In the genomic region with DNA sequence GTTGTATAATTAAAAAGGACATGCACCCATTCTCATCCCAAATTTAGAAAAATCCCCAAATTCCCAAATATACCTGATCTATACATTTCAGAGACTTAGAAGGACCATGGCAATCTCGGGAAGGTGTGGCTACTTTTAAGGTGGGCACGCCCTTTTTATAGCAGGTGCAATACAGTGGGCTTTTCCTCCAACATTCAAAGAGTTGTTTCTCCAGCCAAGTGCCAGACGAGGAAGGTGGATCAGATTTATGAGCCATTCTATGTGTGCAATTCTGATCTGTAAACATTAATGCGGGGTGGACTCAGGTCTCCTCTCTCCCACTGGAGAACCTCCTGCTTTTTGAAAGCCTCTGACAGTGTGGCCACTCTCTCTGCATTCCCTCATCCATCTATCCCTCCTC, we compare ENCODE assay signal across 25 cellular contexts. TPM values are rescaled to one million over a fixed set of nuclear protein-coding genes. Genes with fewer than 3 reads are reported as not detected.
DNase-seq lines count a peak whose midpoint lies in the region; ATAC-seq and FAIRE-seq lines count a peak whose summit lies in the region.
"Had no signal": no experiment of that assay in that cellular context is flagged by ENCODE, and none has a peak within 500 bp of the region (broad histone marks: within the 10 kb centered on the region; RNA-seq: fewer than 3 reads in every experiment).

No MANE protein-coding gene starts in this region.

- no peaks in the 10 kb centered on the region for H3K9me3 Mint-ChIP-seq in CD4-positive, CD25-positive, alpha-beta regulatory T cell
- H3K9me3 Mint-ChIP-seq in central memory CD8-positive, alpha-beta T cell, result no peaks in the 10 kb centered on the region
- H3K9me3 Mint-ChIP-seq: CD8-positive, alpha-beta T cell; HFFc6 had no signal

- WGBS in small intestine, 3 donors, result 16 to 61% (median 43%) methylated on average over 4 of the region's 4 CpGs

- no peak for ATAC-seq in CD4-positive, CD25-positive, alpha-beta regulatory T cell (ENCODE audit: low read depth in 2 of 2)
- no peak for ATAC-seq in central memory CD8-positive, alpha-beta T cell (replicated peaks; ENCODE audit: extremely low read depth, poor library complexity, severe bottlenecking)
- ATAC-seq in HG02973 (IDR thresholded peaks at IDR 0.05; ENCODE audit: unreplicated experiment), result no peak
- ATAC-seq: CD8-positive, alpha-beta T cell; HCT116; K562 had no signal

- H3K27ac Mint-ChIP-seq in CD4-positive, CD25-positive, alpha-beta regulatory T cell, result peak overlapping the region in 2 of 3 donors; percentile 48 to 81
- H3K27ac Mint-ChIP-seq in central memory CD8-positive, alpha-beta T cell (ENCODE audit: low read depth), result peak overlapping the region; percentile 44
- H3K27ac Mint-ChIP-seq: HFFc6 had no signal

- no peaks in the 10 kb centered on the region for H3K27me3 Mint-ChIP-seq in CD4-positive, CD25-positive, alpha-beta regulatory T cell
- H3K27me3 Mint-ChIP-seq in central memory CD8-positive, alpha-beta T cell, result no peaks in the 10 kb centered on the region

- peaks cover 14 to 35% (median 17%) of the 10 kb centered on the region in 4 donors for H3K4me1 Mint-ChIP-seq in CD4-positive, CD25-positive, alpha-beta regulatory T cell
- peaks cover 22% of the 10 kb centered on the region for H3K4me1 Mint-ChIP-seq in central memory CD8-positive, alpha-beta T cell

- H3K4me1 ChIP-seq in CD4-positive, CD25-positive, alpha-beta regulatory T cell (ENCODE audit: control insufficient read depth, insufficient read depth, low read length, poor library complexity, severe bottlenecking), result no peaks in the 10 kb centered on the region
- peaks cover 32% of the 10 kb centered on the region for H3K4me1 ChIP-seq in SJCRH30
- no peaks in the 10 kb centered on the region for H3K4me1 ChIP-seq in small intestine (ENCODE audit: control insufficient read depth in 2 of 2, insufficient read depth in 1 of 2, low read depth in 1 of 2, low read length in 1 of 2)
- H3K4me1 ChIP-seq: BE2C had no signal

- no peaks in the 10 kb centered on the region for H3K9me3 ChIP-seq in CD4-positive, CD25-positive, alpha-beta regulatory T cell (ENCODE audit: control insufficient read depth in 2 of 2, low read length in 2 of 2)
- H3K9me3 ChIP-seq in SJCRH30 (replicated peaks), result no peaks in the 10 kb centered on the region
- no peaks in the 10 kb centered on the region for H3K9me3 ChIP-seq in small intestine (ENCODE audit: control insufficient read depth, low read depth)
- H3K9me3 ChIP-seq: BE2C had no signal

- H3K36me3 ChIP-seq in CD4-positive, CD25-positive, alpha-beta regulatory T cell (ENCODE audit: control insufficient read depth, insufficient read depth, low read length), result no peaks in the 10 kb centered on the region
- H3K36me3 ChIP-seq in SJCRH30 (no peaks in the 10 kb centered on the region), small intestine (ENCODE audit: control insufficient read depth in 2 of 2, insufficient read depth in 2 of 2, low read length in 2 of 2) (no peaks in the 10 kb centered on the region)
- H3K36me3 ChIP-seq: BE2C had no signal

- H3K36me3 Mint-ChIP-seq in CD4-positive, CD25-positive, alpha-beta regulatory T cell, result peaks cover 19% of the 10 kb centered on the region
- H3K36me3 Mint-ChIP-seq in central memory CD8-positive, alpha-beta T cell (ENCODE audit: insufficient read depth), result peaks cover 18% of the 10 kb centered on the region

- H3K4me3 ChIP-seq in CD4-positive, CD25-positive, alpha-beta regulatory T cell (ENCODE audit: low read depth, low read length), result no peak overlapping the region
- H3K4me3 ChIP-seq in SJCRH30 (no peak overlapping the region), small intestine (ENCODE audit: low read depth in 1 of 2, low read length in 2 of 2) (no peak overlapping the region)
- H3K4me3 ChIP-seq: K562 had no signal

- H3K27ac ChIP-seq in CD4-positive, CD25-positive, alpha-beta regulatory T cell (ENCODE audit: insufficient read depth, low read length, poor library complexity, severe bottlenecking), result no peak overlapping the region
- H3K27ac ChIP-seq in SJCRH30 (peak overlapping the region; percentile 90), small intestine (ENCODE audit: low read depth in 1 of 2, low read length in 1 of 2) (no peak overlapping the region)
- H3K27ac ChIP-seq: C4-2B had no signal

- H3K4me3 Mint-ChIP-seq in CD4-positive, CD25-positive, alpha-beta regulatory T cell, result no peak overlapping the region
- peak overlapping the region; percentile 29 for H3K4me3 Mint-ChIP-seq in central memory CD8-positive, alpha-beta T cell
- H3K4me3 Mint-ChIP-seq: CD8-positive, alpha-beta T cell; HFFc6 had no signal

- FAIRE-seq in small intestine (lab: Jason Lieb, UNC), result no peak
- FAIRE-seq: A204.1, G401.6, GM12891, GM18507, HTR-8/SVneo, K562 had no signal

- DNase-seq in CD4-positive, CD25-positive, alpha-beta regulatory T cell, result no peak
- DNase-seq in SJCRH30 (no peak), small intestine (peak; percentile 12), DMS79 (lab: John Stamatoyannopoulos, UW) (no peak), NCI-H128 (lab: John Stamatoyannopoulos, UW; ENCODE audit: unreplicated experiment) (no peak)
- DNase-seq in central memory CD8-positive, alpha-beta T cell (ENCODE audit: low spot score in 2 of 2), result no peak
- DNase-seq: ACHN; BE2C; Calu3; CD8-positive, alpha-beta T cell; DND-41; EL; GOT3; H7; HFFc6; IMR-90 had no signal

- no peaks in the 10 kb centered on the region for H3K27me3 ChIP-seq in CD4-positive, CD25-positive, alpha-beta regulatory T cell (ENCODE audit: control insufficient read depth, insufficient read depth, low read length)
- no peaks in the 10 kb centered on the region for H3K27me3 ChIP-seq in SJCRH30
- no peaks in the 10 kb centered on the region for H3K27me3 ChIP-seq in small intestine (ENCODE audit: control insufficient read depth in 2 of 2, insufficient read depth in 2 of 2, low read length in 2 of 2)
- H3K27me3 ChIP-seq: BE2C had no signal

RNA-seq across cellular contexts. Expression of a gene that starts 33.8 kb away (rescaled TPM):
- total RNA-seq in CD4-positive, CD25-positive, alpha-beta regulatory T cell, result 103 TPM
- polyA plus RNA-seq in CD4-positive, CD25-positive, alpha-beta regulatory T cell, result 10 to 100 TPM; 47.5 to 60.1 (median 55.9) TPM
- 56.6 and 57.4 TPM in 2 replicates for total RNA-seq in SJCRH30 (2014; rRNA removed; shearing (Covaris generic))
- 1 to 10 TPM; 2.2 to 8.6 (median 3.5) TPM for polyA plus RNA-seq in small intestine
